ENCODE assay signal across 8 cellular contexts in genomic region chr2:3377279-3377611, GRCh38. TPM values are rescaled to one million over a fixed set of nuclear protein-coding genes. Genes with fewer than 3 reads are reported as not detected.
A peak's percentile ranks its signal among the peaks of the same experiment; 100 is the strongest.
DNase-seq lines count a peak whose midpoint lies in the region; ATAC-seq and TF ChIP-seq lines count a peak whose summit lies in the region.

No MANE protein-coding gene starts in this region.

- no peak for TF ChIP-seq EP300 in tibial nerve (IDR thresholded peaks at IDR 0.05)

- DNase-seq in DMS53 (lab: John Stamatoyannopoulos, UW) (peak; percentile 57), SJSA1 (ENCODE audit: low read depth in 1 of 2, low spot score in 2 of 2) (no peak), coronary artery (ENCODE audit: low spot score) (no peak), medulla oblongata (ENCODE audit: extremely low spot score) (peak; percentile 41), tibial nerve (ENCODE audit: low spot score in 2 of 2) (no peak), T-helper 9 cell (no peak)

- H3K9me3 ChIP-seq in SJSA1 (replicated peaks) (no peaks in the 10 kb centered on the region), tibial nerve (no peaks in the 10 kb centered on the region)

- H3K4me1 ChIP-seq in SJSA1 (replicated peaks) (peaks cover 23% of the 10 kb centered on the region), tibial nerve (peaks cover 0 to 44% (median 22%) of the 10 kb centered on the region in 4 donors)

- H3K36me3 ChIP-seq in SJSA1: peaks cover 23% of the 10 kb centered on the region
- peaks cover 0 to 8% (median 0%) of the 10 kb centered on the region in 3 donors for H3K36me3 ChIP-seq in tibial nerve

- no peak for TF ChIP-seq POLR2A in tibial nerve (IDR thresholded peaks at IDR 0.05)

- H3K27ac ChIP-seq in SJSA1: peak overlapping the region; percentile 24
- H3K27ac ChIP-seq in coronary artery: peak overlapping the region; percentile 84 to 92
- peak overlapping the region in 3 of 4 donors; percentile 87 to 93 (median 91) for H3K27ac ChIP-seq in tibial nerve

- H3K4me3 ChIP-seq in SJSA1: peak overlapping the region; percentile 68
- H3K4me3 ChIP-seq in coronary artery: peak overlapping the region; percentile 77
- H3K4me3 ChIP-seq in tibial nerve: peak overlapping the region; percentile 37 to 80 (median 70)

- peak; percentile 15 for ATAC-seq in GM19467 (IDR thresholded peaks at IDR 0.05; ENCODE audit: unreplicated experiment)
- ATAC-seq in HG03460 (IDR thresholded peaks at IDR 0.05; ENCODE audit: unreplicated experiment): peak; percentile 25

- H3K27me3 ChIP-seq in SJSA1 (replicated peaks) (no peaks in the 10 kb centered on the region), tibial nerve (no peaks in the 10 kb centered on the region)

- WGBS in tibial nerve, 2 donors: 0% methylated on average over 7 to 8 of the region's 8 CpGs

- TF ChIP-seq CTCF in coronary artery (IDR thresholded peaks at IDR 0.05) (no peak), tibial nerve (IDR thresholded peaks at IDR 0.05) (no peak)

RNA-seq across cellular contexts. Expression of gene EIPR1, which starts 0.4 kb away (rescaled TPM):
- total RNA-seq in SJSA1 (2014; rRNA removed; shearing (Covaris generic)): 40.0 and 63.6 TPM in 2 replicates
- total RNA-seq in tibial nerve: 10 to 100 TPM; 24.9 to 46.2 (median 36.3) TPM

RNA-seq across cellular contexts. Expression of gene TRAPPC12, which starts 2.2 kb away (rescaled TPM):
- total RNA-seq in SJSA1 (2014; rRNA removed; shearing (Covaris generic)): 43.8 and 56.1 TPM in 2 replicates
- 100 to 1,000 TPM; 125 to 157 (median 145) TPM for total RNA-seq in tibial nerve

Comparison
In these comparisons a context has a peak if more than half of its experiments do, and no peak if none do; other contexts are left out.
1. DNase-seq: peak in DMS53 (single experiment) and medulla oblongata (single experiment); none in SJSA1 (0 of 2), coronary artery (single experiment), tibial nerve (0 of 2) and T-helper 9 cell (single experiment).
2. H3K27ac ChIP-seq: peak in every context shown above with its lines; median percentile 91 in tibial nerve; 88 in coronary artery; 24 in SJSA1.
3. Peak in every context shown above with its lines, with median percentiles within 50 percentile points of each other: H3K4me3 ChIP-seq.